1 cellular context compared by ENCODE assay signal in the genomic region with DNA sequence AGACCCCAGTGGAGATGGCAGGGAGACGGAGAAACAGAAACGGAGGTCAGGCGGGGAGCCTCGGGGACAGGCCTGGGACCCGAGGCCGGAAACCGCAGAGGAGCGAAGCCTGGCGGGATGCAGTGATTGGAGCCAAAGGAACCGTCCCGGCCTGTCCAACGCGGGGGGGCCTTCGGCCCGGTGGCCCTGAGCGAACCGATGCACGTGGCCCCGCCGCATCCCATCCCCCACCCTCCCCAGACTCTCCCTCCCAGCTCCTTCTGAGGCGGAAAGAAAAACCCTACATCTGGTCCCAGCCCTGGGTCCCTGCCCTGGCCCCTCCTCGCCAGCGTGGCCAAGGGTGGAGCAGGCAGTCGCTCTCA.
TF ChIP-seq lines count a peak whose summit lies in the region.

No MANE protein-coding gene starts in this region.

TF ChIP-seq in HEK293, 187 proteins besides CTCF, POLR2A, EP300 and RAD21 (continued from another document):
- TF ChIP-seq, protein P1, sequence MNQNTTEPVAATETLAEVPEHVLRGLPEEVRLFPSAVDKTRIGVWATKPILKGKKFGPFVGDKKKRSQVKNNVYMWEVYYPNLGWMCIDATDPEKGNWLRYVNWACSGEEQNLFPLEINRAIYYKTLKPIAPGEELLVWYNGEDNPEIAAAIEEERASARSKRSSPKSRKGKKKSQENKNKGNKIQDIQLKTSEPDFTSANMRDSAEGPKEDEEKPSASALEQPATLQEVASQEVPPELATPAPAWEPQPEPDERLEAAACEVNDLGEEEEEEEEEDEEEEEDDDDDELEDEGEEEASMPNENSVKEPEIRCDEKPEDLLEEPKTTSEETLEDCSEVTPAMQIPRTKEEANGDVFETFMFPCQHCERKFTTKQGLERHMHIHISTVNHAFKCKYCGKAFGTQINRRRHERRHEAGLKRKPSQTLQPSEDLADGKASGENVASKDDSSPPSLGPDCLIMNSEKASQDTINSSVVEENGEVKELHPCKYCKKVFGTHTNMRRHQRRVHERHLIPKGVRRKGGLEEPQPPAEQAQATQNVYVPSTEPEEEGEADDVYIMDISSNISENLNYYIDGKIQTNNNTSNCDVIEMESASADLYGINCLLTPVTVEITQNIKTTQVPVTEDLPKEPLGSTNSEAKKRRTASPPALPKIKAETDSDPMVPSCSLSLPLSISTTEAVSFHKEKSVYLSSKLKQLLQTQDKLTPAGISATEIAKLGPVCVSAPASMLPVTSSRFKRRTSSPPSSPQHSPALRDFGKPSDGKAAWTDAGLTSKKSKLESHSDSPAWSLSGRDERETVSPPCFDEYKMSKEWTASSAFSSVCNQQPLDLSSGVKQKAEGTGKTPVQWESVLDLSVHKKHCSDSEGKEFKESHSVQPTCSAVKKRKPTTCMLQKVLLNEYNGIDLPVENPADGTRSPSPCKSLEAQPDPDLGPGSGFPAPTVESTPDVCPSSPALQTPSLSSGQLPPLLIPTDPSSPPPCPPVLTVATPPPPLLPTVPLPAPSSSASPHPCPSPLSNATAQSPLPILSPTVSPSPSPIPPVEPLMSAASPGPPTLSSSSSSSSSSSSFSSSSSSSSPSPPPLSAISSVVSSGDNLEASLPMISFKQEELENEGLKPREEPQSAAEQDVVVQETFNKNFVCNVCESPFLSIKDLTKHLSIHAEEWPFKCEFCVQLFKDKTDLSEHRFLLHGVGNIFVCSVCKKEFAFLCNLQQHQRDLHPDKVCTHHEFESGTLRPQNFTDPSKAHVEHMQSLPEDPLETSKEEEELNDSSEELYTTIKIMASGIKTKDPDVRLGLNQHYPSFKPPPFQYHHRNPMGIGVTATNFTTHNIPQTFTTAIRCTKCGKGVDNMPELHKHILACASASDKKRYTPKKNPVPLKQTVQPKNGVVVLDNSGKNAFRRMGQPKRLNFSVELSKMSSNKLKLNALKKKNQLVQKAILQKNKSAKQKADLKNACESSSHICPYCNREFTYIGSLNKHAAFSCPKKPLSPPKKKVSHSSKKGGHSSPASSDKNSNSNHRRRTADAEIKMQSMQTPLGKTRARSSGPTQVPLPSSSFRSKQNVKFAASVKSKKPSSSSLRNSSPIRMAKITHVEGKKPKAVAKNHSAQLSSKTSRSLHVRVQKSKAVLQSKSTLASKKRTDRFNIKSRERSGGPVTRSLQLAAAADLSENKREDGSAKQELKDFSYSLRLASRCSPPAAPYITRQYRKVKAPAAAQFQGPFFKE (tag by site-specific recombination; IDR thresholded peaks at IDR 0.05; ENCODE audit: borderline replicate concordance) = no peak
- TF ChIP-seq ZBTB20 (tag by site-specific recombination; IDR thresholded peaks at IDR 0.05) (no peak), HOXD13 (CRISPR knock-in tag; IDR thresholded peaks at IDR 0.05; ENCODE audit: borderline replicate concordance) (no peak), ZFHX2 (tag by site-specific recombination; conservative IDR thresholded peaks at IDR 0.05) (no peak), TCF7L2 (IDR thresholded peaks at IDR 0.05; ENCODE audit: borderline replicate concordance, low read depth, low read length) (peak; percentile 55; the same call in 1 of the 2 replicates), ZNF600 (tag by site-specific recombination; IDR thresholded peaks at IDR 0.05) (0 out of 2 replicates have a peak, but pooled peaks have one; percentile 2), KLF1 (tag by site-specific recombination; IDR thresholded peaks at IDR 0.05) (0 out of 2 replicates have a peak, but pooled peaks have one; percentile 10), SP2 (tag by site-specific recombination; IDR thresholded peaks at IDR 0.05) (peak; percentile 2; the same call in 1 of the 2 replicates), ZBTB17 (tag by site-specific recombination; IDR thresholded peaks at IDR 0.05) (peak; percentile 6; the same call in 1 of the 2 replicates), ZNF366 (tag by site-specific recombination; conservative IDR thresholded peaks at IDR 0.05) (peak; percentile 16), ZNF544 (tag by site-specific recombination; IDR thresholded peaks at IDR 0.05) (no peak), GFI1B (tag by site-specific recombination; IDR thresholded peaks at IDR 0.05) (peak; percentile 87), ZNF571 (tag by site-specific recombination; IDR thresholded peaks at IDR 0.05) (no peak), ZNF341 (tag by site-specific recombination; IDR thresholded peaks at IDR 0.05; ENCODE audit: low read depth) (0 out of 2 replicates have a peak, but pooled peaks have one; percentile 1), ZNF16 (tag by site-specific recombination; IDR thresholded peaks at IDR 0.05; ENCODE audit: low read depth) (no peak), ZNF549 (tag by site-specific recombination; IDR thresholded peaks at IDR 0.05) (no peak)
- TF ChIP-seq, protein P2, sequence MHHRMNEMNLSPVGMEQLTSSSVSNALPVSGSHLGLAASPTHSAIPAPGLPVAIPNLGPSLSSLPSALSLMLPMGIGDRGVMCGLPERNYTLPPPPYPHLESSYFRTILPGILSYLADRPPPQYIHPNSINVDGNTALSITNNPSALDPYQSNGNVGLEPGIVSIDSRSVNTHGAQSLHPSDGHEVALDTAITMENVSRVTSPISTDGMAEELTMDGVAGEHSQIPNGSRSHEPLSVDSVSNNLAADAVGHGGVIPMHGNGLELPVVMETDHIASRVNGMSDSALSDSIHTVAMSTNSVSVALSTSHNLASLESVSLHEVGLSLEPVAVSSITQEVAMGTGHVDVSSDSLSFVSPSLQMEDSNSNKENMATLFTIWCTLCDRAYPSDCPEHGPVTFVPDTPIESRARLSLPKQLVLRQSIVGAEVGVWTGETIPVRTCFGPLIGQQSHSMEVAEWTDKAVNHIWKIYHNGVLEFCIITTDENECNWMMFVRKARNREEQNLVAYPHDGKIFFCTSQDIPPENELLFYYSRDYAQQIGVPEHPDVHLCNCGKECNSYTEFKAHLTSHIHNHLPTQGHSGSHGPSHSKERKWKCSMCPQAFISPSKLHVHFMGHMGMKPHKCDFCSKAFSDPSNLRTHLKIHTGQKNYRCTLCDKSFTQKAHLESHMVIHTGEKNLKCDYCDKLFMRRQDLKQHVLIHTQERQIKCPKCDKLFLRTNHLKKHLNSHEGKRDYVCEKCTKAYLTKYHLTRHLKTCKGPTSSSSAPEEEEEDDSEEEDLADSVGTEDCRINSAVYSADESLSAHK (tag by site-specific recombination; IDR thresholded peaks at IDR 0.05) = 0 out of 2 replicates have a peak, but pooled peaks have one; percentile 11
